In the genomic region with DNA sequence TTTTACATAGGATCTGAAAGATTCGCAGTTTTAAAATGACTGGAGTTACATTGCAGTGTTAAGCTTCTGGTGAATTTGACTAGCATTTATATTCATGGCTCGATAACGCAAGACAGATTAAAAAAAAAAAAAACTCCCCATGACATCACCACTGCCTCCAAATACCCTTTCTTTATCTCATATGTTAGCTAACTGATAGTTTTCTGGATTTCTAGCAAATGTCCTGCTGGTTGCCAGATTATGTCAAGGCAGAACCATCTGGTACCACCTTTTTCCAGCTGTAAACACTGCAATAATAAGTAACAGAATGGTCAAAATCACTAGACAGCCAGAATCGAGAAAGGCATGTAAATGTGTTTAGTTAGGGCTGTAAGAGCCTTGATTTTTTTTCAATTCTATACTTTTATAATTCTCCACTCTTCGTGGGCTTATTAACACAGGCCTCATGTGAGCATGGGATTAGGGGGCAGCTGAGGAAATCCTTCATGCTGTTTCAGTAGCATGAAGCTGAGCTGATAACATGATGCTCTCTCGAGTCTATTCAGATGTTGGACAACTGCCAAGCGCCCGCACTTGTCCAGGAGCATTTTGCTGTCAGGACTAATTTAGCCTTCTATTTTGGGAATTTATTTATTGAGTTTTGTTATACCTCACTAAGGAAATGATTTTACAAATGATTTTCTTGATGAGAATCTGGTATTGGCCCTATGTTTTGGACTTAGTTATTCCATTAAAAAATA, we compare ENCODE assay signal across 10 cellular contexts.
DNase-seq lines count a peak whose midpoint lies in the region; ATAC-seq and TF ChIP-seq lines count a peak whose summit lies in the region.
"Had no signal": no experiment of that assay in that cellular context is flagged by ENCODE, and none has a peak within 500 bp of the region (broad histone marks: within the 10 kb centered on the region; RNA-seq: fewer than 3 reads in every experiment).

No MANE protein-coding gene starts in this region.

- no peak for TF ChIP-seq POLR2A in esophagus muscularis mucosa (IDR thresholded peaks at IDR 0.05; ENCODE audit: low read depth)

- ATAC-seq in naive thymus-derived CD8-positive, alpha-beta T cell = no peak
- ATAC-seq in GM19023 (IDR thresholded peaks at IDR 0.05; ENCODE audit: unreplicated experiment) (no peak), GM19467 (IDR thresholded peaks at IDR 0.05; ENCODE audit: unreplicated experiment) (no peak)
- ATAC-seq: activated CD8-positive, alpha-beta memory T cell treated with anti-CD3 and anti-CD28 coated beads, Interleukin-2, amount 10 ng/mL, durations not matched to agents 7 days and 5 days had no signal

- H3K27me3 Mint-ChIP-seq in progenitor cell of endocrine pancreas = no peaks in the 10 kb centered on the region
- no peaks in the 10 kb centered on the region for H3K27me3 Mint-ChIP-seq in naive thymus-derived CD8-positive, alpha-beta T cell
- H3K27me3 Mint-ChIP-seq: activated CD8-positive, alpha-beta memory T cell treated with anti-CD3 and anti-CD28 coated beads, Interleukin-2, amount 10 ng/mL, durations not matched to agents 7 days and 5 days had no signal

- no peak for TF ChIP-seq EP300 in esophagus muscularis mucosa (IDR thresholded peaks at IDR 0.05)

- no peaks in the 10 kb centered on the region for H3K9me3 Mint-ChIP-seq in progenitor cell of endocrine pancreas (ENCODE audit: low read depth)
- H3K9me3 Mint-ChIP-seq in naive thymus-derived CD8-positive, alpha-beta T cell = no peaks in the 10 kb centered on the region

- peaks cover 24% of the 10 kb centered on the region for H3K4me1 Mint-ChIP-seq in progenitor cell of endocrine pancreas (ENCODE audit: low read depth)
- peaks cover 8 to 9% (median 8%) of the 10 kb centered on the region in 4 donors for H3K4me1 Mint-ChIP-seq in naive thymus-derived CD8-positive, alpha-beta T cell

- no peaks in the 10 kb centered on the region for H3K27me3 ChIP-seq in esophagus muscularis mucosa

- no peak overlapping the region for H3K4me3 Mint-ChIP-seq in progenitor cell of endocrine pancreas (ENCODE audit: low read depth)
- no peak overlapping the region for H3K4me3 Mint-ChIP-seq in naive thymus-derived CD8-positive, alpha-beta T cell
- H3K4me3 Mint-ChIP-seq: activated CD8-positive, alpha-beta memory T cell treated with anti-CD3 and anti-CD28 coated beads, Interleukin-2, amount 10 ng/mL, durations not matched to agents 7 days and 5 days had no signal

- H3K4me3 ChIP-seq in esophagus muscularis mucosa = no peak overlapping the region

- no peak for TF ChIP-seq CTCF in progenitor cell of endocrine pancreas (IDR thresholded peaks at IDR 0.05; ENCODE audit: unreplicated experiment)
- TF ChIP-seq CTCF in esophagus muscularis mucosa (IDR thresholded peaks at IDR 0.05) = no peak

- peak overlapping the region; percentile 90 for H3K27ac Mint-ChIP-seq in progenitor cell of endocrine pancreas
- no peak overlapping the region for H3K27ac Mint-ChIP-seq in naive thymus-derived CD8-positive, alpha-beta T cell
- H3K27ac Mint-ChIP-seq: activated CD8-positive, alpha-beta memory T cell treated with anti-CD3 and anti-CD28 coated beads, Interleukin-2, amount 10 ng/mL, durations not matched to agents 7 days and 5 days had no signal

- intact Hi-C loops in esophagus muscularis mucosa (cut with DNase I) = loop anchor here (5.0 kb wide), 1 partner anchor 209 kb away; a partner anchor contains a TSS

- peaks cover 41% of the 10 kb centered on the region for H3K36me3 Mint-ChIP-seq in progenitor cell of endocrine pancreas (ENCODE audit: insufficient read depth)
- peaks cover 0 to 33% (median 21%) of the 10 kb centered on the region in 3 donors for H3K36me3 Mint-ChIP-seq in naive thymus-derived CD8-positive, alpha-beta T cell
- H3K36me3 Mint-ChIP-seq: activated CD8-positive, alpha-beta memory T cell treated with anti-CD3 and anti-CD28 coated beads, Interleukin-2, amount 10 ng/mL, durations not matched to agents 7 days and 5 days had no signal

- no peaks in the 10 kb centered on the region for H3K9me3 ChIP-seq in esophagus muscularis mucosa

- DNase-seq in NCI-H1092 treated with DMSO at 0.1 percent for 48 hours (lab: John Stamatoyannopoulos, UW) = peak; percentile 84
- DNase-seq in NCI-H446 (lab: John Stamatoyannopoulos, UW) = peak; percentile 84 to 87
- DNase-seq in cerebellum (ENCODE audit: low spot score) = peak; percentile 53
- DNase-seq in progenitor cell of endocrine pancreas (ENCODE audit: low spot score, unreplicated experiment) = no peak
- no peak for DNase-seq in naive thymus-derived CD8-positive, alpha-beta T cell
- no peak for DNase-seq in esophagus muscularis mucosa (ENCODE audit: extremely low spot score)
- DNase-seq: activated CD8-positive, alpha-beta memory T cell treated with anti-CD3 and anti-CD28 coated beads, Interleukin-2, amount 10 ng/mL, durations not matched to agents 7 days and 5 days; islet precursor cell had no signal

- no peaks in the 10 kb centered on the region for H3K36me3 ChIP-seq in esophagus muscularis mucosa

- no peak overlapping the region for H3K27ac ChIP-seq in esophagus muscularis mucosa (replicated peaks in 1 of 4)

- 47% methylated on average over 8 of the region's 8 CpGs for WGBS in esophagus muscularis mucosa

- POLR2A ChIA-PET in naive thymus-derived CD8-positive, alpha-beta T cell (lab: Charles Lee) = interaction anchor here (0.7 kb wide), 1 partner anchor 969 kb away, joined by 3 read pairs; no protein-coding TSS in a partner anchor

- peaks cover 0 to 8% (median 4%) of the 10 kb centered on the region in 4 donors for H3K4me1 ChIP-seq in esophagus muscularis mucosa

Comparison
In these comparisons a context has a peak if more than half of its experiments do, and no peak if none do; other contexts are left out.
1. DNase-seq: peak in NCI-H1092 treated with DMSO at 0.1 percent for 48 hours (single experiment), NCI-H446 (2 of 2) and cerebellum (single experiment); none in progenitor cell of endocrine pancreas (single experiment), naive thymus-derived CD8-positive, alpha-beta T cell (0 of 10) and esophagus muscularis mucosa (single experiment).